In genomic region chr14:59276235-59276634, GRCh38 we compare ENCODE assay signal across 18 cellular contexts.
A peak's percentile ranks its signal among the peaks of the same experiment; 100 is the strongest.
DNase-seq lines count a peak whose midpoint lies in the region; ATAC-seq, FAIRE-seq and TF ChIP-seq lines count a peak whose summit lies in the region.
"Had no signal": no experiment of that assay in that cellular context is flagged by ENCODE, and none has a peak within 500 bp of the region (broad histone marks: within the 10 kb centered on the region; RNA-seq: fewer than 3 reads in every experiment).

No MANE protein-coding gene starts in this region.

- no peak for TF ChIP-seq CTCF in astrocyte (IDR thresholded peaks at IDR 0.05; ENCODE audit: insufficient read depth, low read depth, low read length)
- no peak for TF ChIP-seq CTCF in nephron progenitor cell (IDR thresholded peaks at IDR 0.05)

- H3K27ac Mint-ChIP-seq in astrocyte (ENCODE audit: unreplicated experiment) (peak overlapping the region; percentile 94), nephron progenitor cell (peak overlapping the region; percentile 10)
- H3K27ac Mint-ChIP-seq: activated CD4-positive, alpha-beta T cell treated with anti-CD3 and anti-CD28 coated beads for 36 hours had no signal

- H3K4me1 ChIP-seq in ACC112 (ENCODE audit: control insufficient read depth, insufficient read depth, low read length, unreplicated experiment) (peaks cover 80% of the 10 kb centered on the region), astrocyte (ENCODE audit: insufficient read depth, low read length) (peaks cover 36% of the 10 kb centered on the region)

- ATAC-seq in GM21528 (IDR thresholded peaks at IDR 0.05; ENCODE audit: low FRiP score, unreplicated experiment): peak; percentile 31
- ATAC-seq in GM21723 (IDR thresholded peaks at IDR 0.05; ENCODE audit: unreplicated experiment): no peak
- no peak for ATAC-seq in HG03520 (IDR thresholded peaks at IDR 0.05; ENCODE audit: unreplicated experiment)
- no peak for ATAC-seq in HG02623 (IDR thresholded peaks at IDR 0.05; ENCODE audit: unreplicated experiment)

- H3K79me2 ChIP-seq in ACC112 (ENCODE audit: control insufficient read depth, insufficient read depth, low read length, unreplicated experiment): no peaks in the 10 kb centered on the region
- no peaks in the 10 kb centered on the region for H3K79me2 ChIP-seq in astrocyte (ENCODE audit: insufficient read depth, low read length)

- H3K27ac ChIP-seq in ACC112 (ENCODE audit: low read depth, low read length) (peak overlapping the region; percentile 84), astrocyte (ENCODE audit: low read depth, low read length) (peak overlapping the region; percentile 77), substantia nigra (ENCODE audit: low read depth, low read length, poor library complexity, severe bottlenecking) (no peak overlapping the region)

- no peaks in the 10 kb centered on the region for H3K36me3 Mint-ChIP-seq in astrocyte (ENCODE audit: low read depth, unreplicated experiment)
- H3K36me3 Mint-ChIP-seq in nephron progenitor cell (ENCODE audit: low read depth): peaks cover 24% of the 10 kb centered on the region

- H3K27me3 Mint-ChIP-seq in astrocyte (ENCODE audit: low read depth, unreplicated experiment) (no peaks in the 10 kb centered on the region), nephron progenitor cell (ENCODE audit: low read depth, poor library complexity) (peaks cover 3% of the 10 kb centered on the region)
- H3K27me3 Mint-ChIP-seq: activated CD4-positive, alpha-beta T cell treated with anti-CD3 and anti-CD28 coated beads for 36 hours had no signal

- H3K4me3 Mint-ChIP-seq in astrocyte (ENCODE audit: unreplicated experiment): no peak overlapping the region
- no peak overlapping the region for H3K4me3 Mint-ChIP-seq in nephron progenitor cell
- H3K4me3 Mint-ChIP-seq: activated CD4-positive, alpha-beta T cell treated with anti-CD3 and anti-CD28 coated beads for 36 hours; CD14-positive monocyte; nephron had no signal

- no peaks in the 10 kb centered on the region for H3K27me3 ChIP-seq in ACC112 (ENCODE audit: insufficient read depth, low read length)
- no peaks in the 10 kb centered on the region for H3K27me3 ChIP-seq in astrocyte (ENCODE audit: insufficient read depth, low read length)
- H3K27me3 ChIP-seq: spleen had no signal

- H3K9me3 Mint-ChIP-seq in astrocyte (ENCODE audit: unreplicated experiment) (no peaks in the 10 kb centered on the region), nephron progenitor cell (peaks cover 4% of the 10 kb centered on the region)
- H3K9me3 Mint-ChIP-seq: nephron had no signal

- no peaks in the 10 kb centered on the region for H3K36me3 ChIP-seq in ACC112 (ENCODE audit: insufficient read depth, low read length)
- H3K36me3 ChIP-seq in astrocyte (ENCODE audit: insufficient read depth, low read length): no peaks in the 10 kb centered on the region

- H3K4me2 ChIP-seq in astrocyte (ENCODE audit: low read length): peak overlapping the region; percentile 65

- FAIRE-seq in astrocyte (lab: Jason Lieb, UNC): no peak
- FAIRE-seq: colon had no signal

- H4K20me1 ChIP-seq in astrocyte (ENCODE audit: insufficient read depth, low read length): no peaks in the 10 kb centered on the region

- no peaks in the 10 kb centered on the region for H3K9me3 ChIP-seq in astrocyte (ENCODE audit: insufficient read depth, low read depth, low read length)
- H3K9me3 ChIP-seq: spleen had no signal

- H3K4me3 ChIP-seq in ACC112 (ENCODE audit: low read depth, low read length) (no peak overlapping the region), astrocyte (ENCODE audit: insufficient read depth, low read depth, low read length) (no peak overlapping the region)
- H3K4me3 ChIP-seq: spleen had no signal

- no peak overlapping the region for H3K9ac ChIP-seq in astrocyte (ENCODE audit: low read length)

- H2AFZ ChIP-seq in ACC112 (ENCODE audit: low read length, unreplicated experiment) (no peak overlapping the region), astrocyte (ENCODE audit: low read depth, low read length) (no peak overlapping the region)

- H3K4me1 Mint-ChIP-seq in astrocyte (ENCODE audit: low read depth, unreplicated experiment): peaks cover 48% of the 10 kb centered on the region
- H3K4me1 Mint-ChIP-seq in nephron progenitor cell: peaks cover 32% of the 10 kb centered on the region

- DNase-seq in astrocyte (ENCODE audit: low read depth) (no peak), nephron progenitor cell (no peak), substantia nigra (lab: John Stamatoyannopoulos, UW) (no peak)
- DNase-seq: activated CD4-positive, alpha-beta T cell treated with anti-CD3 and anti-CD28 coated beads for 36 hours; activated effector memory CD4-positive, alpha-beta T cell treated with Interleukin-2 at 50 U/mL for 16 hours; GDM1; GOT3; NCI-H1105 treated with DMSO at 0.1 percent for 48 hours; NCI-H774; spleen had no signal
